ENCODE assay signal across 16 cellular contexts in genomic region chr6:3013901-3014674, GRCh38. TPM values are rescaled to one million over a fixed set of nuclear protein-coding genes. Genes with fewer than 3 reads are reported as not detected.
A peak's percentile ranks its signal among the peaks of the same experiment; 100 is the strongest.
DNase-seq lines count a peak whose midpoint lies in the region; ATAC-seq and TF ChIP-seq lines count a peak whose summit lies in the region.
"Had no signal": no experiment of that assay in that cellular context is flagged by ENCODE, and none has a peak within 500 bp of the region (broad histone marks: within the 10 kb centered on the region; RNA-seq: fewer than 3 reads in every experiment).

No MANE protein-coding gene starts in this region.

- no peak overlapping the region for H4K91ac ChIP-seq in H9 (ENCODE audit: insufficient read length, low read depth, low read length)

- H3K27ac ChIP-seq in right atrium auricular region (no peak overlapping the region), left ventricle myocardium inferior (replicated peaks) (no peak overlapping the region), H9 (ENCODE audit: insufficient read length, low read depth, low read length) (no peak overlapping the region)
- H3K27ac ChIP-seq: Peyer's patch had no signal

- H3K79me1 ChIP-seq in H9 (ENCODE audit: insufficient read depth, low read depth, low read length, poor library complexity, severe bottlenecking), result no peaks in the 10 kb centered on the region

- H2AK5ac ChIP-seq in H9 (ENCODE audit: insufficient read length, low read length), result no peak overlapping the region

- H3K14ac ChIP-seq in H9 (ENCODE audit: insufficient read depth, low read length), result no peak overlapping the region

- no peaks in the 10 kb centered on the region for H3K23me2 ChIP-seq in H9 (ENCODE audit: insufficient read length, low read depth, low read length, poor library complexity, severe bottlenecking)

- H3K4me1 ChIP-seq in right atrium auricular region (no peaks in the 10 kb centered on the region), left ventricle myocardium inferior (peaks cover 5% of the 10 kb centered on the region), H9 (ENCODE audit: insufficient read depth, low read length) (no peaks in the 10 kb centered on the region; the same call in 1 of the 2 replicates)

- WGBS in H9 (ENCODE audit: extremely low coverage, insufficient read length, low lambda C conversion rate), result no CpG with 5 or more reads among the region's 18 CpGs

- H2AFZ ChIP-seq in H9 (ENCODE audit: low read length), result no peak overlapping the region

- H3K4me3 ChIP-seq in right atrium auricular region, result no peak overlapping the region
- no peak overlapping the region for H3K4me3 ChIP-seq in left ventricle myocardium inferior
- H3K4me3 ChIP-seq: GM12878, MG63, Peyer's patch had no signal

- H3K9ac ChIP-seq in H9 (ENCODE audit: extremely low read depth, insufficient read length, low read length), result no peak overlapping the region

- peak overlapping the region; percentile 37 for H3K27ac Mint-ChIP-seq in T-helper 17 cell
- H3K27ac Mint-ChIP-seq in neural crest cell (ENCODE audit: unreplicated experiment), result peak overlapping the region; percentile 35
- peak overlapping the region in 1 of 3 experiments; percentile 70; a peak in 3 of 7 replicates for H3K27ac Mint-ChIP-seq in H9

- TF ChIP-seq CTCF in right atrium auricular region (IDR thresholded peaks at IDR 0.05) (no peak), left ventricle myocardium inferior (IDR thresholded peaks at IDR 0.05; ENCODE audit: borderline replicate concordance) (no peak), neural crest cell (conservative IDR thresholded peaks at IDR 0.05) (no peak), H9 (conservative IDR thresholded peaks at IDR 0.05) (no peak)

- H3T11ph ChIP-seq in H9 (ENCODE audit: low read length), result no peak overlapping the region

- no peak overlapping the region for H4K5ac ChIP-seq in H9 (ENCODE audit: insufficient read length, low read depth, low read length)

- no peak overlapping the region for H2BK12ac ChIP-seq in H9 (ENCODE audit: insufficient read length, low read depth, low read length)

- H3K36me3 ChIP-seq in right atrium auricular region (peaks cover 82% of the 10 kb centered on the region), left ventricle myocardium inferior (peaks cover 91% of the 10 kb centered on the region)

- H4K20me1 ChIP-seq in H9 (ENCODE audit: control insufficient read depth, insufficient read depth, insufficient read length), result no peaks in the 10 kb centered on the region

- H3K27me3 Mint-ChIP-seq in T-helper 17 cell, result no peaks in the 10 kb centered on the region
- H3K27me3 Mint-ChIP-seq in neural crest cell (ENCODE audit: low read depth), result no peaks in the 10 kb centered on the region
- no peaks in the 10 kb centered on the region for H3K27me3 Mint-ChIP-seq in H9 (ENCODE audit: low read depth)
- H3K27me3 Mint-ChIP-seq: CD4-positive, CD25-positive, alpha-beta regulatory T cell had no signal

- no peak overlapping the region for H2BK15ac ChIP-seq in H9 (ENCODE audit: low read depth, low read length)

- DNase-seq in right atrium auricular region (ENCODE audit: low spot score) (peak; percentile 38), left ventricle myocardium inferior (no peak), T-helper 17 cell (no peak), neural crest cell (ENCODE audit: low read depth, low spot score) (no peak), H9 (no peak), medulla oblongata (ENCODE audit: extremely low spot score) (no peak)
- no peak for DNase-seq in activated CD4-positive, alpha-beta T cell treated with anti-CD3 and anti-CD28 coated beads, Interleukin-2, amount 50 U/mL, for 48 hours
- DNase-seq in activated CD4-positive, CD25-positive, alpha-beta regulatory T cell (lab: John Stamatoyannopoulos, UW), result no peak
- DNase-seq: CD4-positive, CD25-positive, alpha-beta regulatory T cell; KG1; NCI-H1105; NCI-H187; Peyer's patch; SHP77 treated with DMSO at 0.1 percent for 48 hours had no signal

- no peak overlapping the region for H3K4me2 ChIP-seq in H9 (ENCODE audit: insufficient read depth, insufficient read length, low read length)

- H3K4me3 Mint-ChIP-seq in T-helper 17 cell (no peak overlapping the region), neural crest cell (no peak overlapping the region), H9 (no peak overlapping the region; a peak in 1 of 5 replicates)

- no peaks in the 10 kb centered on the region for H3K79me2 ChIP-seq in H9 (ENCODE audit: insufficient read depth, low read length)

- no peak overlapping the region for H3K4ac ChIP-seq in H9 (ENCODE audit: low read depth, low read length)

- intact Hi-C loops in left ventricle myocardium inferior (cut with micrococcal nuclease), result no loop called here

- peaks cover 4% of the 10 kb centered on the region for H3K36me3 Mint-ChIP-seq in T-helper 17 cell (ENCODE audit: low read depth)
- H3K36me3 Mint-ChIP-seq in neural crest cell (ENCODE audit: low read depth), result peaks cover 55% of the 10 kb centered on the region
- peaks cover 74 to 92% (median 89%) of the 10 kb centered on the region in 3 experiments for H3K36me3 Mint-ChIP-seq in H9 (ENCODE audit: insufficient read depth in 1 of 3, low read depth in 3 of 3)

- H3K9me3 Mint-ChIP-seq in neural crest cell (peaks cover 23% of the 10 kb centered on the region), H9 (peaks cover 34 to 37% of the 10 kb centered on the region in 2 experiments)

- H3K23ac ChIP-seq in H9 (ENCODE audit: insufficient read length, low read depth, low read length), result no peak overlapping the region

- H3K27me3 ChIP-seq in right atrium auricular region (no peaks in the 10 kb centered on the region), left ventricle myocardium inferior (ENCODE audit: low read depth) (no peaks in the 10 kb centered on the region), H9 (ENCODE audit: insufficient read depth, low read length) (no peaks in the 10 kb centered on the region)
- H3K27me3 ChIP-seq: MG63, Peyer's patch had no signal

- H3K4me1 Mint-ChIP-seq in T-helper 17 cell, result peaks cover 10% of the 10 kb centered on the region
- H3K4me1 Mint-ChIP-seq in neural crest cell, result peaks cover 17% of the 10 kb centered on the region
- peaks cover 19% of the 10 kb centered on the region in 2 experiments for H3K4me1 Mint-ChIP-seq in H9

- H2BK5ac ChIP-seq in H9 (ENCODE audit: insufficient read length, low read length), result no peak overlapping the region

- no peak for ATAC-seq in T-helper 17 cell
- ATAC-seq: GM12878 had no signal

- H4K8ac ChIP-seq in H9 (replicated peaks; ENCODE audit: insufficient read length, low read depth, low read length), result no peak overlapping the region

- H3K18ac ChIP-seq in H9 (ENCODE audit: insufficient read length, low read depth, low read length), result no peak overlapping the region

- H3K9me3 ChIP-seq in right atrium auricular region, result peaks cover 0 to 17% of the 10 kb centered on the region in 2 donors
- H3K9me3 ChIP-seq in left ventricle myocardium inferior (replicated peaks), result peaks cover 23% of the 10 kb centered on the region
- H3K9me3 ChIP-seq in T-helper 17 cell (ENCODE audit: control insufficient read depth, low read length, poor library complexity, severe bottlenecking), result no peaks in the 10 kb centered on the region
- H3K9me3 ChIP-seq in H9 (ENCODE audit: control insufficient read depth, low read depth, low read length), result peaks cover 27% of the 10 kb centered on the region
- H3K9me3 ChIP-seq: Peyer's patch had no signal

- H2BK120ac ChIP-seq in H9 (ENCODE audit: low read depth, low read length, poor library complexity, severe bottlenecking), result no peak overlapping the region

- no peak overlapping the region for H2BK20ac ChIP-seq in H9 (ENCODE audit: low read depth, low read length, poor library complexity, severe bottlenecking)

- H3K56ac ChIP-seq in H9 (ENCODE audit: insufficient read length, low read depth, low read length), result no peak overlapping the region

RNA-seq across cellular contexts. Expression of gene NQO2, which starts 14.4 kb away (rescaled TPM):
- 10 to 100 TPM; 37.6 to 68.1 TPM for total RNA-seq in right atrium auricular region
- total RNA-seq in left ventricle myocardium inferior, result 51.1 TPM
- total RNA-seq in T-helper 17 cell, result 10 to 100 TPM in 1 of 2 donors, 1 to 10 TPM in 1; 9.2 to 14.2 TPM
- 21.4 and 21.5 TPM in 2 replicates for total RNA-seq in neural crest cell
- total RNA-seq in H9 (2021), result 105 and 106 TPM in 2 replicates

RNA-seq across cellular contexts. Expression of gene SERPINB6, which starts 42.7 kb away (rescaled TPM):
- 100 to 1,000 TPM; 181 to 184 TPM for total RNA-seq in right atrium auricular region
- total RNA-seq in left ventricle myocardium inferior, result 233 TPM
- 10 to 100 TPM in 1 of 2 donors, 1 to 10 TPM in 1; 9.1 to 26.4 TPM for total RNA-seq in T-helper 17 cell
- 20.1 and 21.3 TPM in 2 replicates for total RNA-seq in neural crest cell
- total RNA-seq in H9 (2021), result 39.0 and 40.6 TPM in 2 replicates

RNA-seq across cellular contexts. Expression of gene RIPK1, which starts 54.2 kb away (rescaled TPM):
- 10 to 100 TPM in 1 of 2 donors, 1 to 10 TPM in 1; 9.5 to 11.3 TPM for total RNA-seq in right atrium auricular region
- 6.2 TPM for total RNA-seq in left ventricle myocardium inferior
- 10 to 100 TPM; 24.3 to 27.2 TPM for total RNA-seq in T-helper 17 cell
- 12.1 and 12.2 TPM in 2 replicates for total RNA-seq in neural crest cell
- total RNA-seq in H9 (2021), result 24.6 and 25.1 TPM in 2 replicates
